Comparison of ENCODE assay signal across 17 cellular contexts in genomic region chr22:38489561-38490133, GRCh38. TPM values are rescaled to one million over a fixed set of nuclear protein-coding genes. Genes with fewer than 3 reads are reported as not detected.
DNase-seq lines count a peak whose midpoint lies in the region; ATAC-seq, FAIRE-seq and TF ChIP-seq lines count a peak whose summit lies in the region.
"Had no signal": no experiment of that assay in that cellular context is flagged by ENCODE, and none has a peak within 500 bp of the region (broad histone marks: within the 10 kb centered on the region; RNA-seq: fewer than 3 reads in every experiment).

No MANE protein-coding gene starts in this region.

- TF ChIP-seq CTCF in A673 (conservative IDR thresholded peaks at IDR 0.05; ENCODE audit: low read depth, low read length) (no peak), natural killer cell (IDR thresholded peaks at IDR 0.05) (no peak), GM13977 (IDR thresholded peaks at IDR 0.05; ENCODE audit: extremely low read depth, insufficient read depth, missing control alignments) (no peak)

- CTCF ChIA-PET in A673 (lab: Charles Lee), result no interaction called here

- peaks cover 99% of the 10 kb centered on the region for H3K36me3 ChIP-seq in A673 (ENCODE audit: insufficient read depth, low read length, poor library complexity, severe bottlenecking)

- no peak for DNase-seq in A673 (ENCODE audit: low spot score)
- no peak for DNase-seq in GM12891 (ENCODE audit: insufficient read length, low spot score)
- peak; percentile 34 for DNase-seq in amniotic epithelial cell (ENCODE audit: low read depth)
- no peak for DNase-seq in natural killer cell
- no peak for DNase-seq in GM13977 (ENCODE audit: low spot score)
- DNase-seq in stimulated activated CD4-positive, alpha-beta T cell treated with anti-CD3 and anti-CD28 coated beads, Interleukin-12 subunit alpha, Interleukin-12 subunit beta, amount 100 ng/mL, for 4 hours, result no peak
- DNase-seq in stimulated activated naive CD4-positive, alpha-beta T cell (lab: John Stamatoyannopoulos, UW), result no peak
- DNase-seq: activated gamma-delta T cell; CD8-positive, alpha-beta T cell; cortex of kidney; NCI-H1092; NCI-H526 treated with DMSO at 0.1 percent for 48 hours; SHP77 had no signal

- FAIRE-seq in GM12891 (lab: Jason Lieb, UNC), result peak; percentile 38
- FAIRE-seq: kidney had no signal

- TF ChIP-seq POLR2A in GM12891 (IDR thresholded peaks at IDR 0.05; ENCODE audit: low read depth, low read length), result peak; percentile 71

- H3K36me3 Mint-ChIP-seq in natural killer cell, result peaks cover 18% of the 10 kb centered on the region

- peak overlapping the region; percentile 33 to 83 for H3K27ac Mint-ChIP-seq in natural killer cell

- ATAC-seq in natural killer cell (peak in 1 of 3 donors; percentile 14), GM21619 (IDR thresholded peaks at IDR 0.05; ENCODE audit: unreplicated experiment) (no peak)
- ATAC-seq: CD8-positive, alpha-beta T cell; stimulated activated memory B cell treated with anti-CD40 and anti-IgM and Interleukin-4, amounts not matched to agents 10 μg/mL and 1 μg/mL and 100 μg/mL, for 72 hours had no signal

- H3K4me1 ChIP-seq in A673 (ENCODE audit: insufficient read depth, low read length, poor library complexity, severe bottlenecking), result no peaks in the 10 kb centered on the region

- H3K27me3 Mint-ChIP-seq in natural killer cell (ENCODE audit: low read depth in 2 of 2), result no peaks in the 10 kb centered on the region
- H3K27me3 Mint-ChIP-seq: stimulated activated memory B cell treated with anti-CD40 and anti-IgM and Interleukin-4, amounts not matched to agents 10 μg/mL and 1 μg/mL and 100 μg/mL, for 72 hours had no signal

- H3K27me3 ChIP-seq in A673 (replicated peaks; ENCODE audit: insufficient read depth, low read depth, low read length, poor library complexity), result no peaks in the 10 kb centered on the region

- H3K4me3 Mint-ChIP-seq in natural killer cell, result no peak overlapping the region
- H3K4me3 Mint-ChIP-seq: CD8-positive, alpha-beta T cell; stimulated activated memory B cell treated with anti-CD40 and anti-IgM and Interleukin-4, amounts not matched to agents 10 μg/mL and 1 μg/mL and 100 μg/mL, for 72 hours had no signal

- POLR2A ChIA-PET in A673 (lab: Charles Lee; ENCODE audit: low non-redundant PET), result no interaction called here

- in situ Hi-C loops in GM13977 (cut with MboI; ENCODE audit: low pct_unique_long_range_greater_than_20kb, low sequenced_read_pairs, unreplicated experiment), result no loop called here

- H3K4me3 ChIP-seq in A673 (ENCODE audit: low read depth, low read length, poor library complexity, severe bottlenecking), result no peak overlapping the region

- H3K9me3 Mint-ChIP-seq in natural killer cell, result no peaks in the 10 kb centered on the region
- H3K9me3 Mint-ChIP-seq: CD8-positive, alpha-beta T cell; stimulated activated memory B cell treated with anti-CD40 and anti-IgM and Interleukin-4, amounts not matched to agents 10 μg/mL and 1 μg/mL and 100 μg/mL, for 72 hours had no signal

- intact Hi-C loops in A673 (cut with micrococcal nuclease; ENCODE audit: unreplicated experiment) (loop anchor here (10.0 kb wide), 1 partner anchor 615 kb away; no protein-coding TSS in a partner anchor), natural killer cell (cut with micrococcal nuclease) (no loop called here)

- H3K27ac ChIP-seq in A673 (ENCODE audit: low read depth, low read length, poor library complexity, severe bottlenecking), result peak overlapping the region; percentile 17

- H3K4me1 Mint-ChIP-seq in natural killer cell, result peaks cover 21 to 34% of the 10 kb centered on the region in 2 donors

- H3K9me3 ChIP-seq in A673 (ENCODE audit: low read depth, low read length, poor library complexity, severe bottlenecking), result no peaks in the 10 kb centered on the region

- BruUV-seq in A673 (replicated peaks; lab: Mats Ljungman, UMichigan), result no TSS peak

TF ChIP-seq in GM12891, 5 proteins besides CTCF, POLR2A, EP300 and RAD21:
- TF ChIP-seq SPI1 (IDR thresholded peaks at IDR 0.05; ENCODE audit: low read depth, low read length) (no peak), POLR2AphosphoS5 (IDR thresholded peaks at IDR 0.05; ENCODE audit: low read depth, low read length) (peak; percentile 54)

RNA-seq across cellular contexts. Expression of gene DDX17, which starts 16.5 kb away (rescaled TPM):
- total RNA-seq in A673 (2021) (343 and 350 TPM in 2 replicates), natural killer cell (100 to 1,000 TPM; 571 to 752 (median 578) TPM)
- polyA plus RNA-seq in GM12891 (2012; ENCODE audit: low read depth, missing spikeins), result 142 TPM

RNA-seq across cellular contexts. Expression of gene KDELR3, which starts 21.8 kb away (rescaled TPM):
- total RNA-seq in A673 (2021), result 4.0 and 6.5 TPM in 2 replicates
- 0.69 TPM for polyA plus RNA-seq in GM12891 (2012; ENCODE audit: low read depth, missing spikeins)
- under 1 TPM in 1 of 3 donors, not detected in 2; 0.25 TPM for total RNA-seq in natural killer cell
- total RNA-seq: CD8-positive, alpha-beta T cell had no signal

RNA-seq across cellular contexts. Expression of gene KCNJ4, which starts 34.6 kb away (rescaled TPM):
- total RNA-seq in A673 (2021) (1.0 and 1.4 TPM in 2 replicates), natural killer cell (not detected)
- not detected for polyA plus RNA-seq in GM12891 (2012; ENCODE audit: low read depth, missing spikeins)
- total RNA-seq: CD8-positive, alpha-beta T cell; fibroblast of villous mesenchyme had no signal
